ENCODE assay signal across 8 cellular contexts in genomic region chr3:32816439-32817194, GRCh38. TPM values are rescaled to one million over a fixed set of nuclear protein-coding genes. Genes with fewer than 3 reads are reported as not detected.
DNase-seq lines count a peak whose midpoint lies in the region; ATAC-seq lines count a peak whose summit lies in the region.

No MANE protein-coding gene starts in this region.

- no peak for ATAC-seq in aorta (ENCODE audit: low FRiP score)
- ATAC-seq in HG02678 (IDR thresholded peaks at IDR 0.05; ENCODE audit: unreplicated experiment): no peak

- H3K36me3 ChIP-seq in ectodermal cell (ENCODE audit: control insufficient read depth, insufficient read depth, low read length): peaks cover 5% of the 10 kb centered on the region
- no peaks in the 10 kb centered on the region for H3K36me3 ChIP-seq in mucosa of rectum (ENCODE audit: control insufficient read depth in 2 of 2, insufficient read depth in 2 of 2, low read length in 2 of 2)
- no peaks in the 10 kb centered on the region for H3K36me3 ChIP-seq in aorta (ENCODE audit: control insufficient read depth in 1 of 2, insufficient read depth in 2 of 2, low read length in 1 of 2)

- DNase-seq in NCI-H748 (lab: John Stamatoyannopoulos, UW; ENCODE audit: unreplicated experiment) (peak; percentile 66), NCI-H748 treated with DMSO at 0.1 percent for 48 hours (lab: John Stamatoyannopoulos, UW) (no peak), NCI-H69 (lab: John Stamatoyannopoulos, UW) (peak; percentile 68), aorta (peak in 1 of 2 donors; percentile 79), NCI-H1436 (lab: John Stamatoyannopoulos, UW) (no peak)

- H3K9me3 ChIP-seq in ectodermal cell (ENCODE audit: control insufficient read depth, low read length) (no peaks in the 10 kb centered on the region), mucosa of rectum (ENCODE audit: control insufficient read depth in 2 of 2, low read length in 2 of 2) (no peaks in the 10 kb centered on the region), aorta (ENCODE audit: control insufficient read depth, low read length) (no peaks in the 10 kb centered on the region)

- peak overlapping the region; percentile 67 for H3K4me3 ChIP-seq in ectodermal cell (ENCODE audit: insufficient read depth, low read depth, low read length)
- peak overlapping the region; percentile 39 to 50 for H3K4me3 ChIP-seq in mucosa of rectum (ENCODE audit: low read length in 2 of 2)
- peak overlapping the region; percentile 29 to 38 for H3K4me3 ChIP-seq in aorta (ENCODE audit: low read length in 2 of 2)

- peak overlapping the region; percentile 99 for H3K27ac ChIP-seq in ectodermal cell (ENCODE audit: insufficient read depth, low read depth, low read length, poor library complexity, severe bottlenecking)
- no peak overlapping the region for H3K27ac ChIP-seq in mucosa of rectum (ENCODE audit: low read depth in 2 of 2, low read length in 2 of 2)
- no peak overlapping the region for H3K27ac ChIP-seq in aorta (ENCODE audit: low read depth in 1 of 2, low read length in 2 of 2)

- H3K27me3 ChIP-seq in ectodermal cell (ENCODE audit: control insufficient read depth, insufficient read depth, low read length, poor library complexity, severe bottlenecking) (no peaks in the 10 kb centered on the region), mucosa of rectum (ENCODE audit: control insufficient read depth in 2 of 2, insufficient read depth in 2 of 2, low read length in 2 of 2) (peaks cover 42 to 54% of the 10 kb centered on the region in 2 donors), aorta (ENCODE audit: control insufficient read depth in 1 of 2, insufficient read depth in 2 of 2, low read length in 1 of 2) (no peaks in the 10 kb centered on the region)

- H3K4me1 ChIP-seq in ectodermal cell (ENCODE audit: control insufficient read depth, insufficient read depth, low read length) (peaks cover 15% of the 10 kb centered on the region), mucosa of rectum (ENCODE audit: control insufficient read depth in 2 of 2, insufficient read depth in 2 of 2, low read length in 2 of 2) (peaks cover 2 to 4% of the 10 kb centered on the region in 2 donors), aorta (ENCODE audit: control insufficient read depth in 1 of 2, insufficient read depth in 2 of 2, low read length in 2 of 2) (no peaks in the 10 kb centered on the region)

- 0% methylated on average over 74 to 78 of the region's 78 CpGs for WGBS in ectodermal cell, 2 experiments
- WGBS in aorta, 2 donors: 1% methylated on average over 45 to 78 of the region's 78 CpGs

- intact Hi-C loops in aorta (cut with DNase I): no loop called here

- H3K9ac ChIP-seq in mucosa of rectum (ENCODE audit: low read depth in 1 of 2, low read length in 2 of 2): no peak overlapping the region

RNA-seq across cellular contexts. Expression of gene TRIM71, which starts 1.2 kb away (rescaled TPM):
- 75.5 TPM for polyA plus RNA-seq in ectodermal cell (2013, experiment 1 of 4)
- polyA plus RNA-seq in ectodermal cell (2013, experiment 2 of 4): 94.6 TPM
- polyA plus RNA-seq in ectodermal cell (2013, experiment 3 of 4): 44.5 TPM
- 48.2 TPM for polyA plus RNA-seq in ectodermal cell (2013, experiment 4 of 4)
- not detected for total RNA-seq in aorta
- not detected for polyA plus RNA-seq in aorta

Comparison
In these comparisons a context has a peak if more than half of its experiments do, and no peak if none do; other contexts are left out.
1. DNase-seq: peak in NCI-H748 (single experiment) and NCI-H69 (single experiment); none in NCI-H748 treated with DMSO at 0.1 percent for 48 hours (single experiment) and NCI-H1436 (single experiment).
2. Peak in every context shown above with its lines, with median percentiles within 50 percentile points of each other: H3K4me3 ChIP-seq.